ENCODE assay signal across 25 cellular contexts in genomic region chr20:25471020-25471419, GRCh38.
"Had no signal": no experiment of that assay in that cellular context is flagged by ENCODE, and none has a peak within 500 bp of the region (broad histone marks: within the 10 kb centered on the region; RNA-seq: fewer than 3 reads in every experiment).

No MANE protein-coding gene starts in this region.

- H3K4me3 Mint-ChIP-seq: immature natural killer cell; mesothelial cell of epicardium; naive B cell; natural killer cell; stimulated activated memory B cell treated with anti-CD40 and anti-IgM and Interleukin-4, amounts not matched to agents 10 μg/mL and 1 μg/mL and 100 μg/mL, for 72 hours; stimulated activated naive CD8-positive, alpha-beta T cell treated with anti-CD3 and anti-CD28 coated beads, Interleukin-15, amount 100 ng/mL, for 72 hours; type B pancreatic cell had no signal

- ATAC-seq: natural killer cell; sciatic nerve; stimulated activated memory B cell treated with anti-CD40 and anti-IgM and Interleukin-4, amounts not matched to agents 10 μg/mL and 1 μg/mL and 100 μg/mL, for 72 hours; stimulated activated naive CD8-positive, alpha-beta T cell treated with anti-CD3 and anti-CD28 coated beads, Interleukin-15, amount 100 ng/mL, for 72 hours had no signal

- H3K4me1 ChIP-seq: left ventricle myocardium inferior, prostate gland, tibial nerve, vagina had no signal

- H3K27me3 Mint-ChIP-seq: stimulated activated naive CD8-positive, alpha-beta T cell treated with anti-CD3 and anti-CD28 coated beads, Interleukin-15, amount 100 ng/mL, for 72 hours; type B pancreatic cell had no signal

- H3K27ac Mint-ChIP-seq: immature natural killer cell; mesothelial cell of epicardium; naive B cell; natural killer cell; stimulated activated memory B cell treated with anti-CD40 and anti-IgM and Interleukin-4, amounts not matched to agents 10 μg/mL and 1 μg/mL and 100 μg/mL, for 72 hours; stimulated activated naive CD8-positive, alpha-beta T cell treated with anti-CD3 and anti-CD28 coated beads, Interleukin-15, amount 100 ng/mL, for 72 hours; type B pancreatic cell had no signal

- H3K36me3 Mint-ChIP-seq: naive B cell; natural killer cell; stimulated activated memory B cell treated with anti-CD40 and anti-IgM and Interleukin-4, amounts not matched to agents 10 μg/mL and 1 μg/mL and 100 μg/mL, for 72 hours had no signal

- H3K4me3 ChIP-seq: left ventricle myocardium inferior, lung, ovary, prostate gland, tibial nerve, vagina had no signal

- H3K9me3 Mint-ChIP-seq: immature natural killer cell; mesothelial cell of epicardium; naive B cell; natural killer cell; stimulated activated memory B cell treated with anti-CD40 and anti-IgM and Interleukin-4, amounts not matched to agents 10 μg/mL and 1 μg/mL and 100 μg/mL, for 72 hours; stimulated activated naive CD8-positive, alpha-beta T cell treated with anti-CD3 and anti-CD28 coated beads, Interleukin-15, amount 100 ng/mL, for 72 hours; type B pancreatic cell had no signal

- H3K4me1 Mint-ChIP-seq: mesothelial cell of epicardium had no signal

- H3K27ac ChIP-seq: left ventricle myocardium inferior, ovary, prostate gland, tibial nerve, vagina had no signal

- H3K36me3 ChIP-seq: ovary had no signal

- H3K9me3 ChIP-seq: left ventricle myocardium inferior, ovary, prostate gland, tibial nerve, vagina had no signal

- H3K27me3 ChIP-seq: ovary, tibial nerve, vagina had no signal

- DNase-seq: hypothalamus; immature natural killer cell; left ventricle myocardium inferior; mesendoderm; naive B cell; natural killer cell; ovary; retina; right cardiac atrium; small intestine; stimulated activated CD4-positive, alpha-beta T cell treated with anti-CD3 and anti-CD28 coated beads, Interleukin-1b, Interleukin-23, amount 100 ng/mL, for 48 hours; stimulated activated CD4-positive, alpha-beta T cell treated with anti-CD3 and anti-CD28 coated beads, Interleukin-2, amount 100 ng/mL, for 48 hours; stimulated activated CD4-positive, alpha-beta T cell treated with anti-CD3 and anti-CD28 coated beads, Interleukin-4, amount 100 ng/mL, for 4 hours; stimulated activated CD8-positive, alpha-beta memory T cell treated with anti-CD3 and anti-CD28 coated beads, Interleukin-4, amount 100 ng/mL, for 48 hours; stimulated activated naive CD4-positive, alpha-beta T cell treated with Interleukin-2 at 50 U/mL for 16 hours; stimulated activated naive CD8-positive, alpha-beta T cell treated with anti-CD3 and anti-CD28 coated beads, Interleukin-15, amount 100 ng/mL, for 72 hours; substantia nigra had no signal
